1 cellular context compared by ENCODE assay signal in the genomic region with DNA sequence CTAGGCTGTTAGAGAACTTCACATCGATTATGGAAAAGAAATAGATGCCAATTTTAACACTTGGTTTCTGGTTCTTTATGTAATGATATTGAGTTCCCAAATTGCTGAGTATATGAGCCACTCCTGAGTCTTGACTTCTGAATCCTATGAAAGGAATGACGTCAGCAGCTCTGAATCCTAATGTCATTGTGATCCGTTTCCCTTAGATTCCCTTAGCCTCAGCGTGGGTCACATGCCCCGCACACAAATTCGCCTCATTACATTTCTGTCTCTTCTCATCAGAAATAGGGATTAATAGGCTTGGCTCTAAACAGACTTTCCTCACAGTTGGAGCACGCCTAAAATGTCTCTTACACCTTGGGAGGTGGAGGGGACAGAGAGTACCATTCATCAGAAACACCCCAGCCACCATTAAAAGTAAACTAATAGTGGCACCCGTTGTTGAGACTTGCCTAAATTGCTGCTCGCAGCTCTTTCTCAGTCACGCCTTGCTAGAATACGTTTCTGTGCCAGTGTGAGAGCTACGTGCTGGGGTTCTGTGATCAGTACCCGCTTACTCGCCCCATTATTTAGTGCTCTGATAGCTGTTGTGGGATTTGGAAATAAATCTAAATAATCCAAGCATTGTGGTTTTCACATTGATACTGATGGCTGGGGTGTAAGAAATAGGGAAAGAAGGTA.
TF ChIP-seq lines count a peak whose summit lies in the region.

No MANE protein-coding gene starts in this region.

TF ChIP-seq in GM23338, 12 proteins besides CTCF, POLR2A, EP300 and RAD21:
- TF ChIP-seq, protein P1, sequence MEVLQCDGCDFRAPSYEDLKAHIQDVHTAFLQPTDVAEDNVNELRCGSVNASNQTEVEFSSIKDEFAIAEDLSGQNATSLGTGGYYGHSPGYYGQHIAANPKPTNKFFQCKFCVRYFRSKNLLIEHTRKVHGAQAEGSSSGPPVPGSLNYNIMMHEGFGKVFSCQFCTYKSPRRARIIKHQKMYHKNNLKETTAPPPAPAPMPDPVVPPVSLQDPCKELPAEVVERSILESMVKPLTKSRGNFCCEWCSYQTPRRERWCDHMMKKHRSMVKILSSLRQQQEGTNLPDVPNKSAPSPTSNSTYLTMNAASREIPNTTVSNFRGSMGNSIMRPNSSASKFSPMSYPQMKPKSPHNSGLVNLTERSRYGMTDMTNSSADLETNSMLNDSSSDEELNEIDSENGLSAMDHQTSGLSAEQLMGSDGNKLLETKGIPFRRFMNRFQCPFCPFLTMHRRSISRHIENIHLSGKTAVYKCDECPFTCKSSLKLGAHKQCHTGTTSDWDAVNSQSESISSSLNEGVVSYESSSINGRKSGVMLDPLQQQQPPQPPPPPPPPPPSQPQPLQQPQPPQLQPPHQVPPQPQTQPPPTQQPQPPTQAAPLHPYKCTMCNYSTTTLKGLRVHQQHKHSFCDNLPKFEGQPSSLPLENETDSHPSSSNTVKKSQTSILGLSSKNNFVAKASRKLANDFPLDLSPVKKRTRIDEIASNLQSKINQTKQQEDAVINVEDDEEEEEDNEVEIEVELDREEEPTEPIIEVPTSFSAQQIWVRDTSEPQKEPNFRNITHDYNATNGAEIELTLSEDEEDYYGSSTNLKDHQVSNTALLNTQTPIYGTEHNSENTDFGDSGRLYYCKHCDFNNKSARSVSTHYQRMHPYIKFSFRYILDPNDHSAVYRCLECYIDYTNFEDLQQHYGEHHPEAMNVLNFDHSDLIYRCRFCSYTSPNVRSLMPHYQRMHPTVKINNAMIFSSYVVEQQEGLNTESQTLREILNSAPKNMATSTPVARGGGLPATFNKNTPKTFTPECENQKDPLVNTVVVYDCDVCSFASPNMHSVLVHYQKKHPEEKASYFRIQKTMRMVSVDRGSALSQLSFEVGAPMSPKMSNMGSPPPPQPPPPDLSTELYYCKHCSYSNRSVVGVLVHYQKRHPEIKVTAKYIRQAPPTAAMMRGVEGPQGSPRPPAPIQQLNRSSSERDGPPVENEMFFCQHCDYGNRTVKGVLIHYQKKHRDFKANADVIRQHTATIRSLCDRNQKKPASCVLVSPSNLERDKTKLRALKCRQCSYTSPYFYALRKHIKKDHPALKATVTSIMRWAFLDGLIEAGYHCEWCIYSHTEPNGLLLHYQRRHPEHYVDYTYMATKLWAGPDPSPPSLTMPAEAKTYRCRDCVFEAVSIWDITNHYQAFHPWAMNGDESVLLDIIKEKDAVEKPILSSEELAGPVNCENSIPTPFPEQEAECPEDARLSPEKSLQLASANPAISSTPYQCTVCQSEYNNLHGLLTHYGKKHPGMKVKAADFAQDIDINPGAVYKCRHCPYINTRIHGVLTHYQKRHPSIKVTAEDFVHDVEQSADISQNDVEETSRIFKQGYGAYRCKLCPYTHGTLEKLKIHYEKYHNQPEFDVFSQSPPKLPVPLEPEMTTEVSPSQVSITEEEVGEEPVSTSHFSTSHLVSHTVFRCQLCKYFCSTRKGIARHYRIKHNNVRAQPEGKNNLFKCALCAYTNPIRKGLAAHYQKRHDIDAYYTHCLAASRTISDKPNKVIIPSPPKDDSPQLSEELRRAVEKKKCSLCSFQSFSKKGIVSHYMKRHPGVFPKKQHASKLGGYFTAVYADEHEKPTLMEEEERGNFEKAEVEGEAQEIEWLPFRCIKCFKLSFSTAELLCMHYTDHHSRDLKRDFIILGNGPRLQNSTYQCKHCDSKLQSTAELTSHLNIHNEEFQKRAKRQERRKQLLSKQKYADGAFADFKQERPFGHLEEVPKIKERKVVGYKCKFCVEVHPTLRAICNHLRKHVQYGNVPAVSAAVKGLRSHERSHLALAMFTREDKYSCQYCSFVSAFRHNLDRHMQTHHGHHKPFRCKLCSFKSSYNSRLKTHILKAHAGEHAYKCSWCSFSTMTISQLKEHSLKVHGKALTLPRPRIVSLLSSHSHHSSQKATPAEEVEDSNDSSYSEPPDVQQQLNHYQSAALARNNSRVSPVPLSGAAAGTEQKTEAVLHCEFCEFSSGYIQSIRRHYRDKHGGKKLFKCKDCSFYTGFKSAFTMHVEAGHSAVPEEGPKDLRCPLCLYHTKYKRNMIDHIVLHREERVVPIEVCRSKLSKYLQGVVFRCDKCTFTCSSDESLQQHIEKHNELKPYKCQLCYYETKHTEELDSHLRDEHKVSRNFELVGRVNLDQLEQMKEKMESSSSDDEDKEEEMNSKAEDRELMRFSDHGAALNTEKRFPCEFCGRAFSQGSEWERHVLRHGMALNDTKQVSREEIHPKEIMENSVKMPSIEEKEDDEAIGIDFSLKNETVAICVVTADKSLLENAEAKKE (CRISPR knock-in tag; IDR thresholded peaks at IDR 0.05) = no peak
- TF ChIP-seq ZNF331 (CRISPR knock-in tag; IDR thresholded peaks at IDR 0.05; ENCODE audit: low read depth) (no peak), JUNB (IDR thresholded peaks at IDR 0.05; ENCODE audit: unreplicated experiment) (no peak), EZH2phosphoT487 (IDR thresholded peaks at IDR 0.05; ENCODE audit: unreplicated experiment) (no peak), CREB1 (CRISPR knock-in tag; IDR thresholded peaks at IDR 0.05; ENCODE audit: low read depth) (no peak), STAT1 (IDR thresholded peaks at IDR 0.05; ENCODE audit: unreplicated experiment) (no peak), POLR2AphosphoS5 (IDR thresholded peaks at IDR 0.05; ENCODE audit: low read depth) (no peak), EZH2 (IDR thresholded peaks at IDR 0.05; ENCODE audit: low read depth, unreplicated experiment) (no peak), ZNF114 (CRISPR knock-in tag; IDR thresholded peaks at IDR 0.05) (no peak), NANOG (IDR thresholded peaks at IDR 0.05; ENCODE audit: borderline replicate concordance) (no peak)
- TF ChIP-seq, protein P2, sequence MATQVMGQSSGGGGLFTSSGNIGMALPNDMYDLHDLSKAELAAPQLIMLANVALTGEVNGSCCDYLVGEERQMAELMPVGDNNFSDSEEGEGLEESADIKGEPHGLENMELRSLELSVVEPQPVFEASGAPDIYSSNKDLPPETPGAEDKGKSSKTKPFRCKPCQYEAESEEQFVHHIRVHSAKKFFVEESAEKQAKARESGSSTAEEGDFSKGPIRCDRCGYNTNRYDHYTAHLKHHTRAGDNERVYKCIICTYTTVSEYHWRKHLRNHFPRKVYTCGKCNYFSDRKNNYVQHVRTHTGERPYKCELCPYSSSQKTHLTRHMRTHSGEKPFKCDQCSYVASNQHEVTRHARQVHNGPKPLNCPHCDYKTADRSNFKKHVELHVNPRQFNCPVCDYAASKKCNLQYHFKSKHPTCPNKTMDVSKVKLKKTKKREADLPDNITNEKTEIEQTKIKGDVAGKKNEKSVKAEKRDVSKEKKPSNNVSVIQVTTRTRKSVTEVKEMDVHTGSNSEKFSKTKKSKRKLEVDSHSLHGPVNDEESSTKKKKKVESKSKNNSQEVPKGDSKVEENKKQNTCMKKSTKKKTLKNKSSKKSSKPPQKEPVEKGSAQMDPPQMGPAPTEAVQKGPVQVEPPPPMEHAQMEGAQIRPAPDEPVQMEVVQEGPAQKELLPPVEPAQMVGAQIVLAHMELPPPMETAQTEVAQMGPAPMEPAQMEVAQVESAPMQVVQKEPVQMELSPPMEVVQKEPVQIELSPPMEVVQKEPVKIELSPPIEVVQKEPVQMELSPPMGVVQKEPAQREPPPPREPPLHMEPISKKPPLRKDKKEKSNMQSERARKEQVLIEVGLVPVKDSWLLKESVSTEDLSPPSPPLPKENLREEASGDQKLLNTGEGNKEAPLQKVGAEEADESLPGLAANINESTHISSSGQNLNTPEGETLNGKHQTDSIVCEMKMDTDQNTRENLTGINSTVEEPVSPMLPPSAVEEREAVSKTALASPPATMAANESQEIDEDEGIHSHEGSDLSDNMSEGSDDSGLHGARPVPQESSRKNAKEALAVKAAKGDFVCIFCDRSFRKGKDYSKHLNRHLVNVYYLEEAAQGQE (IDR thresholded peaks at IDR 0.05; ENCODE audit: unreplicated experiment) = no peak
- TF ChIP-seq, protein P3, sequence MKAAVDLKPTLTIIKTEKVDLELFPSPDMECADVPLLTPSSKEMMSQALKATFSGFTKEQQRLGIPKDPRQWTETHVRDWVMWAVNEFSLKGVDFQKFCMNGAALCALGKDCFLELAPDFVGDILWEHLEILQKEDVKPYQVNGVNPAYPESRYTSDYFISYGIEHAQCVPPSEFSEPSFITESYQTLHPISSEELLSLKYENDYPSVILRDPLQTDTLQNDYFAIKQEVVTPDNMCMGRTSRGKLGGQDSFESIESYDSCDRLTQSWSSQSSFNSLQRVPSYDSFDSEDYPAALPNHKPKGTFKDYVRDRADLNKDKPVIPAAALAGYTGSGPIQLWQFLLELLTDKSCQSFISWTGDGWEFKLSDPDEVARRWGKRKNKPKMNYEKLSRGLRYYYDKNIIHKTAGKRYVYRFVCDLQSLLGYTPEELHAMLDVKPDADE (IDR thresholded peaks at IDR 0.05) = no peak
